Comparison of ENCODE assay signal across 8 cellular contexts in genomic region chr16:56589141-56590039, GRCh38. TPM values are rescaled to one million over a fixed set of nuclear protein-coding genes. Genes with fewer than 3 reads are reported as not detected.
DNase-seq lines count a peak whose midpoint lies in the region; ATAC-seq, FAIRE-seq and TF ChIP-seq lines count a peak whose summit lies in the region.

MT3 (plus strand) TSS chr16:56589528; CDS start chr16:56589591, 63 bp downstream.

- H3K4me1 Mint-ChIP-seq in activated T-cell treated with anti-CD3 and anti-CD28 coated beads, Interleukin-2, amount 50 U/mL, for 24 hours (ENCODE audit: low read depth) = peaks cover 13% of the 10 kb centered on the region
- no peaks in the 10 kb centered on the region for H3K4me1 Mint-ChIP-seq in glutamatergic neuron (ENCODE audit: low read depth, unreplicated experiment)

- H3K27me3 ChIP-seq in MG63 (peaks cover 2% of the 10 kb centered on the region; the same call in 1 of the 2 replicates), pancreas (no peaks in the 10 kb centered on the region)

- no peak within 1 kb of the TSS for H3K27ac ChIP-seq in pancreas

- 6% methylated on average over 87 of the region's 87 CpGs for WGBS in pancreas, 2 donors

- H3K27me3 Mint-ChIP-seq in activated T-cell treated with anti-CD3 and anti-CD28 coated beads, Interleukin-2, amount 50 U/mL, for 24 hours = peaks cover 46% of the 10 kb centered on the region
- peaks cover 14% of the 10 kb centered on the region for H3K27me3 Mint-ChIP-seq in glutamatergic neuron (ENCODE audit: unreplicated experiment)

- H3K36me3 ChIP-seq in MG63 (no peaks in the 10 kb centered on the region), pancreas (no peaks in the 10 kb centered on the region)

- no peaks in the 10 kb centered on the region for H3K9me3 Mint-ChIP-seq in activated T-cell treated with anti-CD3 and anti-CD28 coated beads, Interleukin-2, amount 50 U/mL, for 24 hours
- H3K9me3 Mint-ChIP-seq in glutamatergic neuron (ENCODE audit: unreplicated experiment) = peaks cover 15% of the 10 kb centered on the region

- H3K27ac Mint-ChIP-seq in activated T-cell treated with anti-CD3 and anti-CD28 coated beads, Interleukin-2, amount 50 U/mL, for 24 hours = no peak within 1 kb of the TSS
- no peak within 1 kb of the TSS for H3K27ac Mint-ChIP-seq in glutamatergic neuron (ENCODE audit: unreplicated experiment)

- H3K9me3 ChIP-seq in MG63 (no peaks in the 10 kb centered on the region), pancreas (no peaks in the 10 kb centered on the region)

- H3K4me3 Mint-ChIP-seq in activated T-cell treated with anti-CD3 and anti-CD28 coated beads, Interleukin-2, amount 50 U/mL, for 24 hours = peak within 1 kb of the TSS; percentile 74
- H3K4me3 Mint-ChIP-seq in glutamatergic neuron (ENCODE audit: unreplicated experiment) = peak within 1 kb of the TSS; percentile 94

- ATAC-seq in pancreas = peak in 3 of 4 donors; percentile 45 to 79 (median 78)
- no peak for ATAC-seq in GM19035 (IDR thresholded peaks at IDR 0.05; ENCODE audit: unreplicated experiment)

- intact Hi-C loops in pancreas (cut with DNase I) = loop anchor here in 1 of 3 donors (10.0 kb wide), 1 partner anchor 115 kb away; no protein-coding TSS in a partner anchor

- peaks cover 0 to 3% (median 0%) of the 10 kb centered on the region in 3 donors for H3K4me1 ChIP-seq in pancreas

- H3K36me3 Mint-ChIP-seq in activated T-cell treated with anti-CD3 and anti-CD28 coated beads, Interleukin-2, amount 50 U/mL, for 24 hours (ENCODE audit: low read depth) = no peaks in the 10 kb centered on the region
- H3K36me3 Mint-ChIP-seq in glutamatergic neuron (ENCODE audit: unreplicated experiment) = no peaks in the 10 kb centered on the region

- H3K4me3 ChIP-seq in MG63 (0 out of 2 replicates have a peak within 1 kb of the TSS, but pooled peaks have one; percentile 6), pancreas (peak within 1 kb of the TSS in 3 of 4 donors; percentile 17 to 49 (median 37))

- FAIRE-seq in pancreas (lab: Jason Lieb, UNC) = no peak

- DNase-seq in Ammon's horn (ENCODE audit: low spot score) (peak; percentile 90), MG63 (peak; percentile 58), glutamatergic neuron (peak; percentile 70), pancreas (peak in 1 of 6 donors; percentile 69), SK-N-DZ (ENCODE audit: low spot score) (no peak)
- DNase-seq in activated T-cell treated with anti-CD3 and anti-CD28 coated beads, Interleukin-2, amount 50 U/mL, for 24 hours = peak; percentile 55
- no peak for DNase-seq in activated CD4-positive, CD25-positive, alpha-beta regulatory T cell treated with anti-CD3 and anti-CD28 coated beads, Interleukin-2, amount 50 U/mL, for 72 hours

- TF ChIP-seq CTCF in glutamatergic neuron (IDR thresholded peaks at IDR 0.05; ENCODE audit: partially characterized antibody, unreplicated experiment) (no peak), pancreas (IDR thresholded peaks at IDR 0.05) (no peak)

RNA-seq across cellular contexts. Expression of gene MT3, which starts in this region (rescaled TPM):
- total RNA-seq in MG63 (2014; rRNA removed; shearing (Covaris generic); ENCODE audit: low replicate concordance) = not detected in 2 replicates
- total RNA-seq in glutamatergic neuron (ENCODE audit: unreplicated experiment) (not detected), pancreas (under 1 TPM in 2 of 6 donors, not detected in 4; 0.41 to 0.43 TPM)
- 1 to 10 TPM; 1.1 to 4.6 TPM for polyA plus RNA-seq in pancreas
- polyA plus RNA-seq in SK-N-DZ (2014; cell fraction: cytosol; rRNA removed) = not detected in 2 replicates
- polyA plus RNA-seq in SK-N-DZ (2014; cell fraction: nucleus; rRNA removed) = not detected in 2 replicates

Comparison
In these comparisons a context has a peak if more than half of its experiments do, and no peak if none do; other contexts are left out.
1. Peak in DNase-seq and H3K4me3 ChIP-seq in MG63; RNA of the gene not detected or under 1 TPM.
2. Peak in DNase-seq in glutamatergic neuron; RNA of the gene not detected or under 1 TPM.
3. DNase-seq: peak in Ammon's horn (single experiment) and activated T-cell treated with anti-CD3 and anti-CD28 coated beads, Interleukin-2, amount 50 U/mL, for 24 hours (single experiment); none in SK-N-DZ (single experiment) and activated CD4-positive, CD25-positive, alpha-beta regulatory T cell treated with anti-CD3 and anti-CD28 coated beads, Interleukin-2, amount 50 U/mL, for 72 hours (single experiment).